In genomic region chr17:47840742-47841487, GRCh38 we compare ENCODE assay signal across 8 cellular contexts. TPM values are rescaled to one million over a fixed set of nuclear protein-coding genes. Genes with fewer than 3 reads are reported as not detected.
DNase-seq lines count a peak whose midpoint lies in the region; ATAC-seq and TF ChIP-seq lines count a peak whose summit lies in the region.

Gene SCRN2, minus strand, starts transcription at chr17:47841273. Its CDS starts 430 bp downstream, at chr17:47840843.

- CTCF ChIA-PET in GM10248 (lab: Yijun Ruan, JAX) = interaction anchor here (0.7 to 25.0 kb wide), 30 partner anchors 11 to 194 kb away, joined by 3 to 687 read pairs (median 4); partner anchors contain the start of genes CDK5RAP3, KPNB1, LRRC46 and MRPL10

- no peaks in the 10 kb centered on the region for H3K4me1 ChIP-seq in uterus

- intact Hi-C loops in T-helper 1 cell treated with Interleukin-12 subunit alpha and Interleukin-12 subunit beta and Interleukin-4 antibody, amounts not matched to agents 30 ng/mL and 1 ng/mL, for 36 hours (cut with micrococcal nuclease) = loop anchor here (1.0 to 2.0 kb wide), 6 partner anchors 10 to 184 kb away; partner anchors contain the start of genes LRRC46, MRPL10 and PNPO
- intact Hi-C loops in left ventricle myocardium superior (cut with micrococcal nuclease) = no loop called here
- intact Hi-C loops in uterus (cut with DNase I; ENCODE audit: low total_unique reads) = loop anchor here (2.0 kb wide), 1 partner anchor 50 kb away; no protein-coding TSS in a partner anchor

- no peaks in the 10 kb centered on the region for H3K27me3 ChIP-seq in uterus

- H3K9me3 ChIP-seq in uterus = no peaks in the 10 kb centered on the region

- no peaks in the 10 kb centered on the region for H3K36me3 ChIP-seq in uterus

- peak within 1 kb of the TSS; percentile 69 to 78 for H3K27ac ChIP-seq in uterus

- DNase-seq in GM10248 (ENCODE audit: extremely low spot score) = peak; percentile 93
- peak; percentile 88 for DNase-seq in NCI-H1436 (lab: John Stamatoyannopoulos, UW)
- peak; percentile 68 for DNase-seq in amniotic epithelial cell (ENCODE audit: low read depth)
- DNase-seq in left ventricle myocardium superior = peak; percentile 95
- peak; percentile 44 for DNase-seq in pulmonary artery endothelial cell (ENCODE audit: low read depth, low spot score)
- DNase-seq in uterus = peak; percentile 86 to 94

- TF ChIP-seq CTCF in GM10248 (IDR thresholded peaks at IDR 0.05; ENCODE audit: control extremely low read depth, extremely low read depth, low read depth, missing control alignments) = peak; percentile 95
- peak; percentile 94 to 99 (median 98) for TF ChIP-seq CTCF in uterus (IDR thresholded peaks at IDR 0.05)

- peak; percentile 73 for ATAC-seq in HG02588 (IDR thresholded peaks at IDR 0.05; ENCODE audit: unreplicated experiment)
- peak; percentile 95 for ATAC-seq in left ventricle myocardium superior

- H3K4me3 ChIP-seq in uterus = peak within 1 kb of the TSS; percentile 59 to 68

- peak; percentile 9 to 30 for TF ChIP-seq POLR2A in uterus (IDR thresholded peaks at IDR 0.05)

- POLR2A ChIA-PET in GM10248 (lab: Yijun Ruan, JAX) = no interaction called here

RNA-seq across cellular contexts. Expression of gene SCRN2, which starts in this region (rescaled TPM):
- total RNA-seq in T-helper 1 cell treated with Interleukin-12 subunit alpha and Interleukin-12 subunit beta and Interleukin-4 antibody, amounts not matched to agents 30 ng/mL and 1 ng/mL, for 36 hours = 28.7 and 32.4 TPM in 2 replicates
- total RNA-seq in left ventricle myocardium superior (33.8 TPM), pulmonary artery endothelial cell (28.8 and 46.4 TPM in 2 replicates), uterus (10 to 100 TPM; 12.4 to 80.7 (median 39.8) TPM)

Comparison
In these comparisons a context has a peak if more than half of its experiments do, and no peak if none do; other contexts are left out.
1. Peak in every context shown above with its lines: DNase-seq, ATAC-seq, H3K4me3 ChIP-seq and H3K27ac ChIP-seq.
2. DNase-seq: peak in every context shown above with its lines; median percentile 95 in left ventricle myocardium superior; 93 in GM10248; 90 in uterus; 88 in NCI-H1436; 68 in amniotic epithelial cell; 44 in pulmonary artery endothelial cell.